11 cellular contexts compared by ENCODE assay signal in the genomic region with DNA sequence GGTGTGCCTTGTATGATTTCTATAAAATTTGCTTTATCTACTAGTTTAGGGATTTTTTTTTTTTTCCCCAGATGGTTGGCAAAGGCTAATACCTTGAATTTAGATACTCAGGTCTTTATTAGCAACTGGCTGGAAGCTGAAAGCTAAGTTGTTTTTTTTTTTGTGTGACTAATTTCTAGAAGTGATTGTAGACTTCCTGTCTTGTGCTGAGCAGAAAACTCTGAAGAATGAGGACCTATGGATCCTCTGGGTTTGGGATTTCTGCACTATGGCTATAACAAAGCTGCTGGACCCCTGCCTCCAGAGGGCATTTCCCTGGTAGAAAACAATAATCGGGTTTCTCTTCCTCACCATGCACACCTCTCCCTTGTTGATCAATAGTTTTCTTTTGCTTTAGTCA. TPM values are rescaled to one million over a fixed set of nuclear protein-coding genes. Genes with fewer than 3 reads are reported as not detected.
DNase-seq lines count a peak whose midpoint lies in the region; ATAC-seq, FAIRE-seq and TF ChIP-seq lines count a peak whose summit lies in the region.
"Had no signal": no experiment of that assay in that cellular context is flagged by ENCODE, and none has a peak within 500 bp of the region (broad histone marks: within the 10 kb centered on the region; RNA-seq: fewer than 3 reads in every experiment).

No MANE protein-coding gene starts in this region.

- DNase-seq in CD14-positive monocyte (ENCODE audit: low spot score) (no peak), EL (peak; percentile 40), iris pigment epithelial cell (ENCODE audit: low read depth) (peak; percentile 36), frontal cortex (ENCODE audit: low spot score in 2 of 2) (no peak), HPDE6-E6E7 (ENCODE audit: extremely low spot score) (no peak), NCI-H1694 treated with DMSO at 0.1 percent for 48 hours (lab: John Stamatoyannopoulos, UW) (no peak)
- no peak for DNase-seq in activated T-cell treated with anti-CD3 and anti-CD28 coated beads, Interleukin-2, amount 50 U/mL, for 72 hours
- DNase-seq: DMS153, NCI-H2029, right lobe of liver, T-helper 17 cell had no signal

- H3K36me3 Mint-ChIP-seq in CD14-positive monocyte, result peaks cover 55 to 74% of the 10 kb centered on the region in 2 donors
- H3K36me3 Mint-ChIP-seq in activated T-cell treated with anti-CD3 and anti-CD28 coated beads, Interleukin-2, amount 50 U/mL, for 72 hours (ENCODE audit: insufficient read depth in 2 of 2), result peaks cover 25 to 52% of the 10 kb centered on the region in 2 donors

- H3K4me3 Mint-ChIP-seq in CD14-positive monocyte, result no peak overlapping the region
- peak overlapping the region; percentile 62 to 81 for H3K4me3 Mint-ChIP-seq in activated T-cell treated with anti-CD3 and anti-CD28 coated beads, Interleukin-2, amount 50 U/mL, for 72 hours
- H3K4me3 Mint-ChIP-seq: T-helper 17 cell had no signal

- intact Hi-C loops in CD14-positive monocyte (cut with micrococcal nuclease), result loop anchor here in 1 of 2 donors (10.0 kb wide), 2 partner anchors 84 to 214 kb away; a partner anchor contains a TSS

- FAIRE-seq in frontal cortex (lab: Jason Lieb, UNC), result no peak

- H3K9me3 Mint-ChIP-seq in CD14-positive monocyte, result peaks cover 0 to 4% (median 0%) of the 10 kb centered on the region in 7 donors
- H3K9me3 Mint-ChIP-seq in activated T-cell treated with anti-CD3 and anti-CD28 coated beads, Interleukin-2, amount 50 U/mL, for 72 hours, result peaks cover 0 to 2% of the 10 kb centered on the region in 2 donors

- TF ChIP-seq CTCF in CD14-positive monocyte (IDR thresholded peaks at IDR 0.05), result no peak

- peak overlapping the region in 5 of 7 donors; percentile 23 to 87 (median 40) for H3K27ac Mint-ChIP-seq in CD14-positive monocyte
- peak overlapping the region; percentile 89 for H3K27ac Mint-ChIP-seq in activated T-cell treated with anti-CD3 and anti-CD28 coated beads, Interleukin-2, amount 50 U/mL, for 72 hours

- H3K27me3 Mint-ChIP-seq in CD14-positive monocyte (ENCODE audit: low read depth in 3 of 3), result peaks cover 0 to 1% (median 0%) of the 10 kb centered on the region in 3 donors
- no peaks in the 10 kb centered on the region for H3K27me3 Mint-ChIP-seq in activated T-cell treated with anti-CD3 and anti-CD28 coated beads, Interleukin-2, amount 50 U/mL, for 72 hours (ENCODE audit: low read depth)
- H3K27me3 Mint-ChIP-seq: T-helper 17 cell had no signal

- ATAC-seq in activated T-cell treated with anti-CD3 and anti-CD28 coated beads, Interleukin-2, amount 50 U/mL, for 72 hours (replicated peaks in 1 of 2), result peak; percentile 34 to 35
- ATAC-seq: right lobe of liver, T-helper 17 cell had no signal

- H3K4me1 Mint-ChIP-seq in CD14-positive monocyte, result peaks cover 50% of the 10 kb centered on the region
- peaks cover 84% of the 10 kb centered on the region for H3K4me1 Mint-ChIP-seq in activated T-cell treated with anti-CD3 and anti-CD28 coated beads, Interleukin-2, amount 50 U/mL, for 72 hours (ENCODE audit: low read depth)

RNA-seq across cellular contexts. Expression of a gene that starts 10.0 kb away (rescaled TPM):
- polyA plus RNA-seq in CD14-positive monocyte, result 10 to 100 TPM; 68.2 to 72.2 TPM
- 100 to 1,000 TPM; 174 to 183 TPM for total RNA-seq in activated T-cell treated with anti-CD3 and anti-CD28 coated beads, Interleukin-2, amount 50 U/mL, for 72 hours
- total RNA-seq in frontal cortex, result 59.1 TPM

RNA-seq across cellular contexts. Expression of a gene that starts 30.0 kb away (rescaled TPM):
- polyA plus RNA-seq in CD14-positive monocyte, result 10 to 100 TPM; 43.6 to 60.8 TPM
- total RNA-seq in activated T-cell treated with anti-CD3 and anti-CD28 coated beads, Interleukin-2, amount 50 U/mL, for 72 hours, result 10 to 100 TPM; 23.6 to 29.3 TPM
- 9.0 TPM for total RNA-seq in frontal cortex

Comparison
In these comparisons a context has a peak if more than half of its experiments do, and no peak if none do; other contexts are left out.
1. DNase-seq: peak in EL (single experiment) and iris pigment epithelial cell (single experiment); none in CD14-positive monocyte (single experiment), activated T-cell treated with anti-CD3 and anti-CD28 coated beads, Interleukin-2, amount 50 U/mL, for 72 hours (0 of 2), frontal cortex (0 of 2), HPDE6-E6E7 (single experiment) and NCI-H1694 treated with DMSO at 0.1 percent for 48 hours (single experiment).
2. H3K4me3 Mint-ChIP-seq: peak in activated T-cell treated with anti-CD3 and anti-CD28 coated beads, Interleukin-2, amount 50 U/mL, for 72 hours (2 of 2); none in CD14-positive monocyte (0 of 2).